In genomic region chr21:46662367-46662654, GRCh38 we compare ENCODE assay signal across 17 cellular contexts. TPM values are rescaled to one million over a fixed set of nuclear protein-coding genes. Genes with fewer than 3 reads are reported as not detected.
DNase-seq lines count a peak whose midpoint lies in the region; ATAC-seq and TF ChIP-seq lines count a peak whose summit lies in the region.
"Had no signal": no experiment of that assay in that cellular context is flagged by ENCODE, and none has a peak within 500 bp of the region (broad histone marks: within the 10 kb centered on the region; RNA-seq: fewer than 3 reads in every experiment).

No MANE protein-coding gene starts in this region.

- H3K4me1 ChIP-seq in A673 (ENCODE audit: insufficient read depth, low read length, poor library complexity, severe bottlenecking) (no peaks in the 10 kb centered on the region), esophagus muscularis mucosa (peaks cover 4 to 31% (median 18%) of the 10 kb centered on the region in 4 donors), sigmoid colon (peaks cover 0 to 14% (median 6%) of the 10 kb centered on the region in 4 donors)

- CTCF ChIA-PET in A673 (lab: Charles Lee), result interaction anchor here (0.9 kb wide), 1 partner anchor 16 kb away, joined by 3 read pairs; no protein-coding TSS in a partner anchor

- no peaks in the 10 kb centered on the region for H3K9me3 Mint-ChIP-seq in nephron progenitor cell
- H3K9me3 Mint-ChIP-seq: GM23338 had no signal

- TF ChIP-seq CTCF in A673 (conservative IDR thresholded peaks at IDR 0.05; ENCODE audit: low read depth, low read length) (no peak), HFF-Myc (IDR thresholded peaks at IDR 0.05; ENCODE audit: low read depth, low read length, missing control alignments) (no peak), esophagus muscularis mucosa (IDR thresholded peaks at IDR 0.05) (no peak), sigmoid colon (IDR thresholded peaks at IDR 0.05) (no peak), nephron progenitor cell (IDR thresholded peaks at IDR 0.05) (no peak)

- no peak overlapping the region for H3K4me3 Mint-ChIP-seq in nephron progenitor cell
- H3K4me3 Mint-ChIP-seq: GM23338 had no signal

- H3K27me3 ChIP-seq in A673 (replicated peaks; ENCODE audit: insufficient read depth, low read depth, low read length, poor library complexity) (no peaks in the 10 kb centered on the region), esophagus muscularis mucosa (peaks cover 0 to 7% (median 0%) of the 10 kb centered on the region in 4 donors), sigmoid colon (peaks cover 0 to 10% (median 10%) of the 10 kb centered on the region in 3 donors)

- H3K9me3 ChIP-seq in A673 (ENCODE audit: low read depth, low read length, poor library complexity, severe bottlenecking) (no peaks in the 10 kb centered on the region), esophagus muscularis mucosa (no peaks in the 10 kb centered on the region), sigmoid colon (no peaks in the 10 kb centered on the region)

- DNase-seq in A673 (ENCODE audit: low spot score), result no peak
- no peak for DNase-seq in HFF-Myc (ENCODE audit: extremely low read depth, low read depth)
- DNase-seq in esophagus muscularis mucosa (ENCODE audit: extremely low spot score), result no peak
- no peak for DNase-seq in sigmoid colon
- no peak for DNase-seq in GM19240 (ENCODE audit: insufficient read length, low spot score)
- no peak for DNase-seq in nephron progenitor cell
- DNase-seq: ACHN, C1 segment of cervical spinal cord, KBM-7, NCI-H1105, NCI-H1694, NCI-H510A, NCI-H774, SHP77 had no signal

- POLR2A ChIA-PET in A673 (lab: Charles Lee; ENCODE audit: low non-redundant PET), result no interaction called here

- no peak for TF ChIP-seq POLR2A in esophagus muscularis mucosa (IDR thresholded peaks at IDR 0.05; ENCODE audit: low read depth)
- TF ChIP-seq POLR2A in sigmoid colon (IDR thresholded peaks at IDR 0.05), result no peak

- 82% methylated on average over 3 of the region's 11 CpGs for WGBS in esophagus muscularis mucosa
- 91 to 96% methylated on average over 11 of the region's 11 CpGs for WGBS in sigmoid colon, 2 donors

- peak overlapping the region; percentile 50 for H3K4me3 ChIP-seq in A673 (ENCODE audit: low read depth, low read length, poor library complexity, severe bottlenecking)
- H3K4me3 ChIP-seq in HFF-Myc (replicated peaks; ENCODE audit: low read depth, low read length), result peak overlapping the region; percentile 39
- H3K4me3 ChIP-seq in esophagus muscularis mucosa, result peak overlapping the region; percentile 49 to 61 (median 56)
- H3K4me3 ChIP-seq in sigmoid colon, result peak overlapping the region; percentile 34 to 47 (median 44)

- H3K36me3 ChIP-seq in A673 (ENCODE audit: insufficient read depth, low read length, poor library complexity, severe bottlenecking), result peaks cover 4% of the 10 kb centered on the region
- H3K36me3 ChIP-seq in esophagus muscularis mucosa, result peaks cover 4 to 67% (median 37%) of the 10 kb centered on the region in 4 donors
- H3K36me3 ChIP-seq in sigmoid colon, result peaks cover 0 to 40% (median 10%) of the 10 kb centered on the region in 4 donors

- H3K27ac ChIP-seq in A673 (ENCODE audit: low read depth, low read length, poor library complexity, severe bottlenecking) (peak overlapping the region; percentile 24), esophagus muscularis mucosa (replicated peaks in 1 of 4) (peak overlapping the region; percentile 76 to 85 (median 80)), sigmoid colon (peak overlapping the region; percentile 66 to 81 (median 71))

- no peak overlapping the region for H3K27ac Mint-ChIP-seq in nephron progenitor cell
- H3K27ac Mint-ChIP-seq: GM23338 had no signal

- no peak for ATAC-seq in GM21825 (IDR thresholded peaks at IDR 0.05; ENCODE audit: unreplicated experiment)

- BruUV-seq in A673 (replicated peaks; lab: Mats Ljungman, UMichigan), result no TSS peak

- peaks cover 44% of the 10 kb centered on the region for H3K36me3 Mint-ChIP-seq in nephron progenitor cell (ENCODE audit: low read depth)

- no peak for TF ChIP-seq EP300 in esophagus muscularis mucosa (IDR thresholded peaks at IDR 0.05)
- TF ChIP-seq EP300 in sigmoid colon (IDR thresholded peaks at IDR 0.05), result no peak

- H3K27me3 Mint-ChIP-seq in nephron progenitor cell (ENCODE audit: low read depth, poor library complexity), result peaks cover 9% of the 10 kb centered on the region

- intact Hi-C loops in A673 (cut with micrococcal nuclease; ENCODE audit: unreplicated experiment), result no loop called here
- intact Hi-C loops in esophagus muscularis mucosa (cut with DNase I), result no loop called here
- intact Hi-C loops in sigmoid colon (cut with DNase I), result no loop called here

- H3K4me1 Mint-ChIP-seq in nephron progenitor cell, result peaks cover 15% of the 10 kb centered on the region

RNA-seq across cellular contexts. Expression of gene PRMT2, which starts 26.8 kb away (rescaled TPM):
- total RNA-seq in A673 (2021) (86.4 and 88.0 TPM in 2 replicates), esophagus muscularis mucosa (100 to 1,000 TPM; 136 to 161 (median 142) TPM), sigmoid colon (100 to 1,000 TPM in 3 of 4 donors, 10 to 100 TPM in 1; 85.7 to 128 (median 109) TPM)
- polyA plus RNA-seq in sigmoid colon, result 10 to 100 TPM; 68.0 to 96.1 (median 90.4) TPM

RNA-seq across cellular contexts. Expression of gene S100B, which starts 57.4 kb away (rescaled TPM):
- total RNA-seq in A673 (2021), result not detected in 2 replicates
- 10 to 100 TPM; 16.0 to 38.2 (median 30.7) TPM for total RNA-seq in esophagus muscularis mucosa
- total RNA-seq in sigmoid colon, result 100 to 1,000 TPM in 1 of 4 donors, 10 to 100 TPM in 3; 28.5 to 126 (median 41.0) TPM
- polyA plus RNA-seq in sigmoid colon, result 10 to 100 TPM; 14.3 to 23.7 (median 20.4) TPM
- total RNA-seq: OCI-LY7 had no signal

Comparison
In these comparisons a context has a peak if more than half of its experiments do, and no peak if none do; other contexts are left out.
1. H3K27ac ChIP-seq: peak in every context shown above with its lines; median percentile 80 in esophagus muscularis mucosa; 71 in sigmoid colon; 24 in A673.
2. RNA of gene S100B, which starts 57.4 kb away (total RNA-seq): 28.5 to 126 TPM in sigmoid colon and 16.0 to 38.2 TPM in esophagus muscularis mucosa; not detected in A673; every median in the first group is over 10 times any median in the second.
3. Peak in every context shown above with its lines, with median percentiles within 50 percentile points of each other: H3K4me3 ChIP-seq.